Comparison of ENCODE assay signal across 1 cellular context in genomic region chr3:50192689-50193141, GRCh38.
TF ChIP-seq lines count a peak whose summit lies in the region.

No MANE protein-coding gene starts in this region.

TF ChIP-seq in neural cell, 6 proteins besides CTCF, POLR2A, EP300 and RAD21:
- peak; percentile 36 for TF ChIP-seq TAF1 (IDR thresholded peaks at IDR 0.05; ENCODE audit: low read depth)
- TF ChIP-seq SMC3 (conservative IDR thresholded peaks at IDR 0.05; ENCODE audit: poor library complexity): peak; percentile 99
- TF ChIP-seq POLR2AphosphoS5 (IDR thresholded peaks at IDR 0.05): no peak
